Comparison of ENCODE assay signal across 8 cellular contexts in genomic region chr20:50193851-50194830, GRCh38. TPM values are rescaled to one million over a fixed set of nuclear protein-coding genes. Genes with fewer than 3 reads are reported as not detected.
DNase-seq lines count a peak whose midpoint lies in the region; ATAC-seq and TF ChIP-seq lines count a peak whose summit lies in the region.

No MANE protein-coding gene starts in this region.

- intact Hi-C loops in breast epithelium (cut with DNase I; ENCODE audit: low total_unique reads) (loop anchor here (2.0 kb wide), 1 partner anchor 113 kb away; no protein-coding TSS in a partner anchor), vagina (cut with DNase I) (loop anchor here (5.0 kb wide), 1 partner anchor 208 kb away; no protein-coding TSS in a partner anchor)

- peak overlapping the region; percentile 83 for H3K4me3 Mint-ChIP-seq in mesothelial cell of epicardium

- DNase-seq in stimulated activated CD4-positive, alpha-beta T cell treated with anti-CD3 and anti-CD28 coated beads, Interleukin-15, amount 100 ng/mL, for 24 hours, result peak; percentile 18
- no peak for DNase-seq in stimulated activated CD4-positive, alpha-beta T cell treated with anti-CD3 and anti-CD28 coated beads, Interleukin-2, amount 100 ng/mL, for 24 hours
- DNase-seq in breast epithelium (ENCODE audit: low spot score in 2 of 2) (no peak), mesothelial cell of epicardium (ENCODE audit: low spot score in 2 of 2, unreplicated experiment in 2 of 2) (no peak), vagina (ENCODE audit: extremely low spot score in 2 of 2) (no peak), NCI-H2196 treated with DMSO at 0.1 percent for 48 hours (lab: John Stamatoyannopoulos, UW; ENCODE audit: unreplicated experiment) (no peak), G401 (ENCODE audit: low spot score) (no peak)

- H3K36me3 ChIP-seq in breast epithelium (no peaks in the 10 kb centered on the region), vagina (peaks cover 0 to 15% of the 10 kb centered on the region in 2 donors)

- peak overlapping the region; percentile 87 to 95 (median 89) for H3K4me3 ChIP-seq in breast epithelium
- peak overlapping the region; percentile 88 to 98 for H3K4me3 ChIP-seq in vagina

- in situ Hi-C loops in G401 (cut with HindIII; ENCODE audit: low sequenced_read_pairs), result no loop called here

- no peak for ATAC-seq in GM21528 (IDR thresholded peaks at IDR 0.05; ENCODE audit: low FRiP score, unreplicated experiment)

- H3K27ac ChIP-seq in breast epithelium (peak overlapping the region; percentile 94 to 99), vagina (peak overlapping the region; percentile 100)

- TF ChIP-seq POLR2A in breast epithelium (IDR thresholded peaks at IDR 0.05) (peak; percentile 11), vagina (IDR thresholded peaks at IDR 0.05) (no peak)

- peak overlapping the region; percentile 66 for H3K27ac Mint-ChIP-seq in mesothelial cell of epicardium

- H3K9me3 Mint-ChIP-seq in mesothelial cell of epicardium, result no peaks in the 10 kb centered on the region

- no peaks in the 10 kb centered on the region for H3K27me3 Mint-ChIP-seq in mesothelial cell of epicardium (ENCODE audit: low read depth)

- H3K4me1 ChIP-seq in breast epithelium, result peaks cover 0 to 8% of the 10 kb centered on the region in 2 donors
- H3K4me1 ChIP-seq in vagina, result peaks cover 42% of the 10 kb centered on the region

- no peaks in the 10 kb centered on the region for H3K9me3 ChIP-seq in breast epithelium
- no peaks in the 10 kb centered on the region for H3K9me3 ChIP-seq in vagina

- peaks cover 21% of the 10 kb centered on the region for H3K4me1 Mint-ChIP-seq in mesothelial cell of epicardium

- TF ChIP-seq CTCF in breast epithelium (IDR thresholded peaks at IDR 0.05), result no peak
- no peak for TF ChIP-seq CTCF in mesothelial cell of epicardium (IDR thresholded peaks at IDR 0.05; ENCODE audit: unreplicated experiment)
- no peak for TF ChIP-seq CTCF in vagina (IDR thresholded peaks at IDR 0.05)

- H3K27me3 ChIP-seq in breast epithelium (no peaks in the 10 kb centered on the region), vagina (no peaks in the 10 kb centered on the region)

- H3K36me3 Mint-ChIP-seq in mesothelial cell of epicardium, result no peaks in the 10 kb centered on the region

RNA-seq across cellular contexts. Expression of gene CEBPB, which starts 3.5 kb away (rescaled TPM):
- total RNA-seq in breast epithelium (100 to 1,000 TPM; 137 to 177 (median 149) TPM), mesothelial cell of epicardium (23.1 to 26.0 TPM (median 25.6 TPM) in 3 replicates), vagina (264 TPM)
- total RNA-seq in G401 (2014; rRNA removed; shearing (Covaris generic)), result 21.6 and 24.9 TPM in 2 replicates

RNA-seq across cellular contexts. Expression of gene PEDS1, which starts 40.6 kb away (rescaled TPM):
- 10 to 100 TPM; 12.9 to 29.4 (median 18.0) TPM for total RNA-seq in breast epithelium
- 30.3 to 32.3 TPM (median 30.3 TPM) in 3 replicates for total RNA-seq in mesothelial cell of epicardium
- total RNA-seq in vagina, result 25.5 TPM
- total RNA-seq in G401 (2014; rRNA removed; shearing (Covaris generic)), result 42.7 and 45.5 TPM in 2 replicates
